25 cellular contexts compared by ENCODE assay signal in the genomic region with DNA sequence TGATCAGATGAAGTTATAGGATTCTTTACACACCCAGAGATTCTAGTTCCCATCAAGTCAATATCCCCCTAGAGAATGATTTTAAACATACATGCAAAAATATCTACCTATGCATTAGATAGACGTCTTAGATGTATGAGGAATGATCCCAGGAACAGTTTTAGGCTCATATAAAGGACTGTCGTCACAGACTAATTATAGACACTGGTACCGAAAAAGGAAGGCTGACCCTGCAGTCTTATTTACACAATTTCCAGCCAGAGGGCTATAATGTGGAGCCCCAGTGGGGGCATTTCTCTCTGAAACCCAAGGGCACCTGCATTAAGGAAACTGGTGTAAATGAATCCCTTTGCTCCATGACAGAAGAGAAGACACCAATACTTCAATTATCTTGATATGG.
"Had no signal": no experiment of that assay in that cellular context is flagged by ENCODE, and none has a peak within 500 bp of the region (broad histone marks: within the 10 kb centered on the region; RNA-seq: fewer than 3 reads in every experiment).

No MANE protein-coding gene starts in this region.

- H3K4me1 Mint-ChIP-seq: memory B cell; natural killer cell; stimulated activated naive CD8-positive, alpha-beta T cell treated with anti-CD3 and anti-CD28 coated beads, Interleukin-15, amount 100 ng/mL, for 72 hours had no signal

- ATAC-seq: foreskin keratinocyte; gastroesophageal sphincter; left colon; natural killer cell; stimulated activated naive CD8-positive, alpha-beta T cell treated with anti-CD3 and anti-CD28 coated beads, Interleukin-15, amount 100 ng/mL, for 72 hours had no signal

- H3K27ac ChIP-seq: coronary artery, esophagus muscularis mucosa, foreskin keratinocyte, gastroesophageal sphincter, heart left ventricle, prostate gland, right atrium auricular region, suprapubic skin, transverse colon, vagina had no signal

- H3K9me3 ChIP-seq: esophagus muscularis mucosa, gastroesophageal sphincter, heart left ventricle, prostate gland, right atrium auricular region, suprapubic skin, transverse colon, vagina had no signal

- H3K4me3 ChIP-seq: coronary artery, esophagus muscularis mucosa, gastroesophageal sphincter, heart left ventricle, lung, prostate gland, right atrium auricular region, smooth muscle cell, suprapubic skin, transverse colon, vagina had no signal

- H3K4me2 ChIP-seq: smooth muscle cell had no signal

- H3K9me3 Mint-ChIP-seq: memory B cell; natural killer cell; stimulated activated naive CD8-positive, alpha-beta T cell treated with anti-CD3 and anti-CD28 coated beads, Interleukin-15, amount 100 ng/mL, for 72 hours had no signal

- DNase-seq: dermis blood vessel endothelial cell; effector memory CD4-positive, alpha-beta T cell; foreskin keratinocyte; heart left ventricle; hippocampal formation; left colon; natural killer cell; nucleus accumbens; stimulated activated CD4-positive, alpha-beta T cell treated with anti-CD3 and anti-CD28 coated beads, Interleukin-12 subunit alpha, Interleukin-12 subunit beta, amount 100 ng/mL, for 4 hours; stimulated activated CD4-positive, alpha-beta T cell treated with anti-CD3 and anti-CD28 coated beads, Interleukin-1b, Interleukin-23, amount 100 ng/mL, for 48 hours; stimulated activated CD4-positive, alpha-beta T cell treated with anti-CD3 and anti-CD28 coated beads, Interleukin-4, amount 100 ng/mL, for 1 hour; stimulated activated CD8-positive, alpha-beta memory T cell treated with anti-CD3 and anti-CD28 coated beads, Interleukin-4, amount 100 ng/mL, for 48 hours; stimulated activated naive CD4-positive, alpha-beta T cell; stimulated activated naive CD8-positive, alpha-beta T cell treated with anti-CD3 and anti-CD28 coated beads, Interleukin-15, amount 100 ng/mL, for 72 hours; transverse colon had no signal

- H3K4me3 Mint-ChIP-seq: memory B cell; natural killer cell; stimulated activated naive CD8-positive, alpha-beta T cell treated with anti-CD3 and anti-CD28 coated beads, Interleukin-15, amount 100 ng/mL, for 72 hours had no signal

- H3K27ac Mint-ChIP-seq: memory B cell; natural killer cell; stimulated activated naive CD8-positive, alpha-beta T cell treated with anti-CD3 and anti-CD28 coated beads, Interleukin-15, amount 100 ng/mL, for 72 hours had no signal

- H3K36me3 ChIP-seq: esophagus muscularis mucosa, gastroesophageal sphincter, heart left ventricle, prostate gland, right atrium auricular region, suprapubic skin, transverse colon, vagina had no signal

- H3K36me3 Mint-ChIP-seq: memory B cell, natural killer cell had no signal

- H3K4me1 ChIP-seq: foreskin keratinocyte, gastroesophageal sphincter, prostate gland, suprapubic skin, transverse colon, vagina had no signal

- H3K27me3 ChIP-seq: gastroesophageal sphincter, heart left ventricle, right atrium auricular region, suprapubic skin, transverse colon, vagina had no signal
